8 cellular contexts compared by ENCODE assay signal in the genomic region with DNA sequence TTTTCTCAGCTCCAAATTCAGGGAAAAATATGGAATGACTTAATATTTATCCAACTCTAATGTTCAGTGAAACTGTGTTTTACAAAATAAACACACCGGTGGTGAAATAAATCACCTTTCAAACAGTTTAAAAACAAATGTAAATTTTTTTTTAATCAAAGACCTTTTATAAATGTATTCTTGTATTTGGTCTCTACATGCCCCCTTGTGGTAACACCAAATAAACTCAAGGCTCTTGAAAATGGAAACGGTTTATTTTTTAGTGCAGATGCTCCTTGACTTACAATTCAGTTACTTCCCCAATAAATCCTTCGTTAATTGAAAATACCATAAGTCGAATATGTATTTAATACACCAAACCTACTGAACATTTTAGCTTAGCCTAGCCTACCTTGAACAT. TPM values are rescaled to one million over a fixed set of nuclear protein-coding genes. Genes with fewer than 3 reads are reported as not detected.
A peak's percentile ranks its signal among the peaks of the same experiment; 100 is the strongest.
DNase-seq lines count a peak whose midpoint lies in the region; TF ChIP-seq lines count a peak whose summit lies in the region.
"Had no signal": no experiment of that assay in that cellular context is flagged by ENCODE, and none has a peak within 500 bp of the region (broad histone marks: within the 10 kb centered on the region; RNA-seq: fewer than 3 reads in every experiment).

No MANE protein-coding gene starts in this region.

- H3K4me3 ChIP-seq in GM12865 (ENCODE audit: low read depth, low read length): no peak overlapping the region
- peak overlapping the region; percentile 45 for H3K4me3 ChIP-seq in OCI-LY1 (ENCODE audit: low read depth, low read length, poor library complexity, severe bottlenecking)
- H3K4me3 ChIP-seq in dorsolateral prefrontal cortex: peak overlapping the region in 51 of 59 donors; percentile 5 to 62 (median 38)
- H3K4me3 ChIP-seq in neural progenitor cell: no peak overlapping the region

- H3K36me3 ChIP-seq in OCI-LY1 (ENCODE audit: insufficient read depth, low read length) (no peaks in the 10 kb centered on the region), neural progenitor cell (no peaks in the 10 kb centered on the region)
- H3K36me3 ChIP-seq: neutrophil had no signal

- H2AFZ ChIP-seq in OCI-LY1 (ENCODE audit: low read length): peak overlapping the region; percentile 98; the same call in 1 of the 2 replicates
- no peak overlapping the region for H2AFZ ChIP-seq in neural progenitor cell (replicated peaks)

- peaks cover 12% of the 10 kb centered on the region for H3K4me1 ChIP-seq in OCI-LY1 (ENCODE audit: insufficient read depth, low read length, severe bottlenecking)
- H3K4me1 ChIP-seq in neural progenitor cell: no peaks in the 10 kb centered on the region

- H3K9me3 Mint-ChIP-seq in neural progenitor cell: no peaks in the 10 kb centered on the region

- H3K79me2 ChIP-seq in OCI-LY1 (ENCODE audit: insufficient read depth, low read length): no peaks in the 10 kb centered on the region
- no peaks in the 10 kb centered on the region for H3K79me2 ChIP-seq in neural progenitor cell (ENCODE audit: low read depth)

- H4K20me1 ChIP-seq in OCI-LY1 (ENCODE audit: insufficient read depth, low read length): no peaks in the 10 kb centered on the region
- H4K20me1 ChIP-seq in neural progenitor cell (ENCODE audit: low read depth): no peaks in the 10 kb centered on the region

- H3K9me2 ChIP-seq in OCI-LY1 (ENCODE audit: low read depth, low read length): no peaks in the 10 kb centered on the region

- H3K4me3 Mint-ChIP-seq in neural progenitor cell: no peak overlapping the region

- H3K27me3 Mint-ChIP-seq in neural progenitor cell (ENCODE audit: insufficient read depth, low read depth): peaks cover under 1% of the 10 kb centered on the region

- H3K9me3 ChIP-seq in OCI-LY1 (ENCODE audit: low read length): no peaks in the 10 kb centered on the region
- H3K9me3 ChIP-seq in neural progenitor cell (ENCODE audit: low read depth): no peaks in the 10 kb centered on the region
- H3K9me3 ChIP-seq: neutrophil had no signal

- H3K27ac ChIP-seq in OCI-LY1 (ENCODE audit: low read depth, low read length, poor library complexity, severe bottlenecking): no peak overlapping the region
- peak overlapping the region in 1 of 59 donors; percentile 24 for H3K27ac ChIP-seq in dorsolateral prefrontal cortex
- no peak overlapping the region for H3K27ac ChIP-seq in neural progenitor cell
- H3K27ac ChIP-seq: neutrophil had no signal

- H3K27me3 ChIP-seq in OCI-LY1 (ENCODE audit: insufficient read depth, low read length): no peaks in the 10 kb centered on the region
- H3K27me3 ChIP-seq in dorsolateral prefrontal cortex: peaks cover 0 to 29% (median 0%) of the 10 kb centered on the region in 45 donors
- H3K27me3 ChIP-seq in neural progenitor cell: no peaks in the 10 kb centered on the region
- H3K27me3 ChIP-seq: neutrophil had no signal

- peak overlapping the region; percentile 42 for H3K9ac ChIP-seq in OCI-LY1 (ENCODE audit: low read length)
- no peak overlapping the region for H3K9ac ChIP-seq in neural progenitor cell

- H3F3A ChIP-seq in OCI-LY1 (ENCODE audit: insufficient read depth, low read length): no peaks in the 10 kb centered on the region
- H3F3A ChIP-seq in neural progenitor cell (ENCODE audit: low read depth): no peaks in the 10 kb centered on the region

- intact Hi-C loops in dorsolateral prefrontal cortex (cut with DNase I): loop anchor here in 1 of 2 donors (10.0 kb wide), 1 partner anchor 858 kb away; no protein-coding TSS in a partner anchor

- H3K4me2 ChIP-seq in OCI-LY1 (ENCODE audit: low read length) (peak overlapping the region; percentile 71), neural progenitor cell (no peak overlapping the region)

- H3K4me1 Mint-ChIP-seq in neural progenitor cell: no peaks in the 10 kb centered on the region

- DNase-seq in GM12865 (ENCODE audit: low read depth): peak; percentile 39
- DNase-seq in dorsolateral prefrontal cortex: no peak
- DNase-seq in neural progenitor cell (ENCODE audit: low spot score): peak; percentile 22
- DNase-seq in amniotic stem cell (lab: John Stamatoyannopoulos, UW): no peak
- DNase-seq in NCI-H2171 (lab: John Stamatoyannopoulos, UW): no peak
- DNase-seq in NCI-H187 (lab: John Stamatoyannopoulos, UW): no peak

- no peak overlapping the region for H3K27ac Mint-ChIP-seq in neural progenitor cell

- no peak for TF ChIP-seq CTCF in GM12865 (IDR thresholded peaks at IDR 0.05; ENCODE audit: insufficient read depth, low read depth, low read length, missing control alignments)
- TF ChIP-seq CTCF in OCI-LY1 (IDR thresholded peaks at IDR 0.05; ENCODE audit: low read length): peak; percentile 40; the same call in 1 of the 2 replicates
- peak; percentile 8 to 72 (median 57) for TF ChIP-seq CTCF in dorsolateral prefrontal cortex (IDR thresholded peaks at IDR 0.05 in 54 of 56, conservative IDR thresholded peaks at IDR 0.05 in 2 of 56; ENCODE audit: low read depth in 1 of 56, partially characterized antibody in 56 of 56)
- TF ChIP-seq CTCF in neural progenitor cell (IDR thresholded peaks at IDR 0.05): peak; percentile 53

- no peaks in the 10 kb centered on the region for H3K36me3 Mint-ChIP-seq in neural progenitor cell

RNA-seq across cellular contexts. Expression of a gene that starts 45.9 kb away (rescaled TPM):
- total RNA-seq in dorsolateral prefrontal cortex (100 to 1,000 TPM in 38 of 120 experiments, 10 to 100 TPM in 82; 35.2 to 184 (median 87.7) TPM), neural progenitor cell (ENCODE audit: low replicate concordance) (1.8 and 2.2 TPM in 2 replicates)

Comparison
In these comparisons a context has a peak if more than half of its experiments do, and no peak if none do; other contexts are left out.
1. DNase-seq: peak in GM12865 (single experiment) and neural progenitor cell (single experiment); none in dorsolateral prefrontal cortex (0 of 10), amniotic stem cell (single experiment), NCI-H2171 (single experiment) and NCI-H187 (0 of 2).
2. H3K4me3 ChIP-seq: peak in OCI-LY1 (single experiment) and dorsolateral prefrontal cortex (51 of 59); none in GM12865 (single experiment) and neural progenitor cell (single experiment).
3. RNA of a gene that starts 45.9 kb away (total RNA-seq): 35.2 to 184 TPM in dorsolateral prefrontal cortex; 1.8 to 2.2 TPM in neural progenitor cell; every median in the first group is over 10 times any median in the second.